In the genomic region with DNA sequence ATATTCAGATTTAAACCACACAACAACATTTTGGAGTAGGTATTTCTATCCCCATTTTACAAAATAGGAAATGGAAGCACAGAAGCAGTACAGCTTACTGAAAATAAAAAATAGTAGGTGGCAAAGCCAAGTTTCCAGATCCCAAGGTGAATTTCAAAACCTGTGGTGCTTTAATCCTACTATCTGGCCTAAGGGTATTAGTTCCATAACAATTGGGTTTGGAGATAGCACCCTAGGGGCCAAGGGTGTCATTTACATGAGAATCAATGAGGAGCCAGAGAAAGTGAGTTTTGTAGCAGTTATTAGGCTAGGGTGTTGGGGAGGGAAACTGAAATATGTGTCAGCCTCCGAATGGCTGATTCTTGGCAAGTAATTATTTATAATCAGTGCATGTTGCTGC, we compare ENCODE assay signal across 1 cellular context.
TF ChIP-seq lines count a peak whose summit lies in the region.

No MANE protein-coding gene starts in this region.

TF ChIP-seq in H1, 55 proteins besides CTCF, POLR2A, EP300 and RAD21 (continued from another document):
- TF ChIP-seq BACH1 (IDR thresholded peaks at IDR 0.05; ENCODE audit: low read length), result no peak
- no peak for TF ChIP-seq MAFK (IDR thresholded peaks at IDR 0.05; ENCODE audit: low read depth, low read length)
- 0 out of 2 replicates have a peak, but pooled peaks have one; percentile 5 for TF ChIP-seq TEAD4 (IDR thresholded peaks at IDR 0.05; ENCODE audit: low read depth, low read length)
- TF ChIP-seq POLR2AphosphoS5 (IDR thresholded peaks at IDR 0.05; ENCODE audit: low read depth, low read length), result no peak
- no peak for TF ChIP-seq ZNF274 (IDR thresholded peaks at IDR 0.05; ENCODE audit: borderline replicate concordance, extremely low read depth, low read length)
